Comparison of ENCODE assay signal across 25 cellular contexts in genomic region chr10:15990523-15991129, GRCh38.
"Had no signal": no experiment of that assay in that cellular context is flagged by ENCODE, and none has a peak within 500 bp of the region (broad histone marks: within the 10 kb centered on the region; RNA-seq: fewer than 3 reads in every experiment).

No MANE protein-coding gene starts in this region.

- ATAC-seq: activated T-helper 17 cell treated with anti-CD3 and anti-CD28 coated beads, Interleukin-2, amount 50 U/mL, for 72 hours; PC-3; SK-N-SH treated with all-trans-retinoic acid at 6 μM for 48 hours had no signal

- DNase-seq: activated CD4-positive, alpha-beta memory T cell treated with anti-CD3 and anti-CD28 coated beads for 36 hours; activated CD4-positive, alpha-beta T cell treated with anti-CD3 and anti-CD28 coated beads, Interleukin-2, amount 10 ng/mL, durations not matched to agents 7 days and 5 days; activated CD4-positive, CD25-positive, alpha-beta regulatory T cell; activated gamma-delta T cell; activated naive CD4-positive, alpha-beta T cell treated with anti-CD3 and anti-CD28 coated beads for 36 hours; activated T-cell treated with anti-CD3 and anti-CD28 coated beads for 4 hours; activated T-cell treated with anti-CD3 and anti-CD28 coated beads, Interleukin-2, amount 50 U/mL, for 48 hours; amygdala; MG63; NCI-H1105; NCI-H1436 treated with DMSO at 0.1 percent for 48 hours; NCI-H187; NCI-H2081; NCI-H446; NCI-H524; PC-3; SHP77; SW 1271 had no signal

- H3K4me1 ChIP-seq: SJSA1 had no signal

- H3K36me3 ChIP-seq: MG63, SJSA1 had no signal

- H3K4me1 Mint-ChIP-seq: activated CD4-positive, alpha-beta T cell treated with anti-CD3 and anti-CD28 coated beads, Interleukin-2, amount 10 ng/mL, durations not matched to agents 7 days and 5 days; activated T-helper 17 cell treated with anti-CD3 and anti-CD28 coated beads, Interleukin-2, amount 50 U/mL, for 72 hours; brain; central memory CD8-positive, alpha-beta T cell had no signal

- H3K9me3 ChIP-seq: MG63, SJSA1 had no signal

- H3K4me3 ChIP-seq: MG63, SJSA1 had no signal

- H3K27me3 Mint-ChIP-seq: activated CD4-positive, alpha-beta memory T cell treated with anti-CD3 and anti-CD28 coated beads for 36 hours; activated CD4-positive, alpha-beta T cell treated with anti-CD3 and anti-CD28 coated beads, Interleukin-2, amount 10 ng/mL, durations not matched to agents 7 days and 5 days; activated naive CD8-positive, alpha-beta T cell; activated T-helper 17 cell treated with anti-CD3 and anti-CD28 coated beads, Interleukin-2, amount 50 U/mL, for 72 hours; brain; central memory CD8-positive, alpha-beta T cell had no signal

- H3K4me3 Mint-ChIP-seq: activated CD4-positive, alpha-beta memory T cell treated with anti-CD3 and anti-CD28 coated beads for 36 hours; activated CD4-positive, alpha-beta T cell treated with anti-CD3 and anti-CD28 coated beads, Interleukin-2, amount 10 ng/mL, durations not matched to agents 7 days and 5 days; activated naive CD4-positive, alpha-beta T cell treated with anti-CD3 and anti-CD28 coated beads for 36 hours; activated naive CD8-positive, alpha-beta T cell; activated T-helper 17 cell treated with anti-CD3 and anti-CD28 coated beads, Interleukin-2, amount 50 U/mL, for 72 hours; brain; central memory CD8-positive, alpha-beta T cell; T-helper 2 cell treated with Interferon-gamma antibody and Interleukin-4, amounts not matched to agents 5 μg/mL and 100 μg/mL, for 36 hours had no signal

- H3K9me3 Mint-ChIP-seq: activated CD4-positive, alpha-beta T cell treated with anti-CD3 and anti-CD28 coated beads, Interleukin-2, amount 10 ng/mL, durations not matched to agents 7 days and 5 days; brain had no signal

- H3K27ac Mint-ChIP-seq: activated CD4-positive, alpha-beta memory T cell treated with anti-CD3 and anti-CD28 coated beads for 36 hours; activated CD4-positive, alpha-beta T cell treated with anti-CD3 and anti-CD28 coated beads, Interleukin-2, amount 10 ng/mL, durations not matched to agents 7 days and 5 days; activated naive CD4-positive, alpha-beta T cell treated with anti-CD3 and anti-CD28 coated beads for 36 hours; activated naive CD8-positive, alpha-beta T cell; activated T-helper 17 cell treated with anti-CD3 and anti-CD28 coated beads, Interleukin-2, amount 50 U/mL, for 72 hours; brain; T-helper 2 cell treated with Interferon-gamma antibody and Interleukin-4, amounts not matched to agents 5 μg/mL and 100 μg/mL, for 36 hours had no signal

- H3K36me3 Mint-ChIP-seq: activated CD4-positive, alpha-beta memory T cell treated with anti-CD3 and anti-CD28 coated beads for 36 hours; activated naive CD8-positive, alpha-beta T cell; brain had no signal
